ENCODE assay signal across 1 cellular context in genomic region chr19:55340144-55340783, GRCh38.
TF ChIP-seq lines count a peak whose summit lies in the region.

No MANE protein-coding gene starts in this region.

TF ChIP-seq in GM12878, 131 proteins besides CTCF, POLR2A, EP300 and RAD21:
- TF ChIP-seq NR2F1 (conservative IDR thresholded peaks at IDR 0.05) (peak; percentile 74), BRCA1 (IDR thresholded peaks at IDR 0.05; ENCODE audit: low read depth, low read length) (no peak)
